9 cellular contexts compared by ENCODE assay signal in genomic region chr2:67650292-67651133, GRCh38.
A peak's percentile ranks its signal among the peaks of the same experiment; 100 is the strongest.
DNase-seq lines count a peak whose midpoint lies in the region; ATAC-seq and TF ChIP-seq lines count a peak whose summit lies in the region.
"Had no signal": no experiment of that assay in that cellular context is flagged by ENCODE, and none has a peak within 500 bp of the region (broad histone marks: within the 10 kb centered on the region; RNA-seq: fewer than 3 reads in every experiment).

No MANE protein-coding gene starts in this region.

- H3K27ac Mint-ChIP-seq in natural killer cell treated with Interleukin-12 subunit alpha and Interleukin-12 subunit beta and Interleukin-15 and Interleukin-18, amount 100 ng/mL, for 72 hours, result peak overlapping the region in 1 of 2 donors; percentile 18
- H3K27ac Mint-ChIP-seq: T-cell had no signal

- H3K4me3 Mint-ChIP-seq in natural killer cell treated with Interleukin-12 subunit alpha and Interleukin-12 subunit beta and Interleukin-15 and Interleukin-18, amount 100 ng/mL, for 72 hours, result no peak overlapping the region
- H3K4me3 Mint-ChIP-seq: T-cell had no signal

- peaks cover 9 to 22% of the 10 kb centered on the region in 2 donors for H3K4me1 Mint-ChIP-seq in natural killer cell treated with Interleukin-12 subunit alpha and Interleukin-12 subunit beta and Interleukin-15 and Interleukin-18, amount 100 ng/mL, for 72 hours (ENCODE audit: low read depth in 2 of 2)
- H3K4me1 Mint-ChIP-seq: T-cell had no signal

- DNase-seq in HS-5 (ENCODE audit: low read depth), result peak; percentile 61
- peak; percentile 75 for DNase-seq in SK-N-MC (ENCODE audit: low read depth, low spot score)
- DNase-seq in fibroblast of peridontal ligament (ENCODE audit: extremely low read depth), result peak; percentile 85
- peak; percentile 68 for DNase-seq in natural killer cell treated with Interleukin-12 subunit alpha and Interleukin-12 subunit beta and Interleukin-15 and Interleukin-18, amount 100 ng/mL, for 72 hours (ENCODE audit: low spot score)
- no peak for DNase-seq in NCI-H446 treated with DMSO at 0.1 percent for 48 hours (lab: John Stamatoyannopoulos, UW)
- no peak for DNase-seq in stimulated activated CD4-positive, alpha-beta T cell treated with anti-CD3 and anti-CD28 coated beads, Interleukin-4, amount 100 ng/mL, for 1 hour
- DNase-seq in SKM-1 (lab: John Stamatoyannopoulos, UW; ENCODE audit: unreplicated experiment), result no peak

- peaks cover 11% of the 10 kb centered on the region for H3K9me3 ChIP-seq in DOHH2 (ENCODE audit: control insufficient read depth, insufficient read depth, low read length)
- H3K9me3 ChIP-seq in SK-N-MC (ENCODE audit: low read depth, low read length), result no peaks in the 10 kb centered on the region

- H3K9me3 Mint-ChIP-seq in natural killer cell treated with Interleukin-12 subunit alpha and Interleukin-12 subunit beta and Interleukin-15 and Interleukin-18, amount 100 ng/mL, for 72 hours, result no peaks in the 10 kb centered on the region

- H3F3A ChIP-seq in DOHH2 (ENCODE audit: control insufficient read depth, insufficient read depth), result no peaks in the 10 kb centered on the region

- H4K20me1 ChIP-seq in DOHH2 (ENCODE audit: control insufficient read depth, insufficient read depth, low read depth, low read length), result no peaks in the 10 kb centered on the region

- H3K9me2 ChIP-seq in DOHH2 (replicated peaks; ENCODE audit: control insufficient read depth, low read length), result no peaks in the 10 kb centered on the region

- no peaks in the 10 kb centered on the region for H3K4me1 ChIP-seq in DOHH2 (ENCODE audit: control insufficient read depth, low read length)

- H3K27me3 ChIP-seq in DOHH2 (ENCODE audit: control insufficient read depth, low read length), result peaks cover 5% of the 10 kb centered on the region

- H3K36me3 ChIP-seq in DOHH2 (ENCODE audit: control insufficient read depth, low read length) (no peaks in the 10 kb centered on the region), SK-N-MC (ENCODE audit: insufficient read depth, low read length) (no peaks in the 10 kb centered on the region)

- ATAC-seq in natural killer cell treated with Interleukin-12 subunit alpha and Interleukin-12 subunit beta and Interleukin-15 and Interleukin-18, amount 100 ng/mL, for 72 hours, result peak in 1 of 2 donors; percentile 73
- ATAC-seq: T-cell had no signal

- H3K79me2 ChIP-seq in DOHH2 (ENCODE audit: control insufficient read depth, low read length), result no peaks in the 10 kb centered on the region

- peak overlapping the region; percentile 58 for H3K9ac ChIP-seq in SK-N-MC (ENCODE audit: insufficient read length)

- H3K27ac ChIP-seq in DOHH2 (ENCODE audit: low read depth, low read length), result no peak overlapping the region
- H3K27ac ChIP-seq in SK-N-MC, result peak overlapping the region; percentile 95

- H3K36me3 Mint-ChIP-seq in natural killer cell treated with Interleukin-12 subunit alpha and Interleukin-12 subunit beta and Interleukin-15 and Interleukin-18, amount 100 ng/mL, for 72 hours, result no peaks in the 10 kb centered on the region
- H3K36me3 Mint-ChIP-seq: T-cell had no signal

- H3K4me3 ChIP-seq in DOHH2 (ENCODE audit: low read length) (no peak overlapping the region), SK-N-MC (peak overlapping the region; percentile 65)

- no peak overlapping the region for H3K4me2 ChIP-seq in DOHH2 (ENCODE audit: low read length)

- H3K27me3 Mint-ChIP-seq in natural killer cell treated with Interleukin-12 subunit alpha and Interleukin-12 subunit beta and Interleukin-15 and Interleukin-18, amount 100 ng/mL, for 72 hours, result no peaks in the 10 kb centered on the region

- peak; percentile 50 for TF ChIP-seq CTCF in DOHH2 (IDR thresholded peaks at IDR 0.05; ENCODE audit: low read depth, low read length, poor library complexity, severe bottlenecking)

Comparison
In these comparisons a context has a peak if more than half of its experiments do, and no peak if none do; other contexts are left out.
1. DNase-seq: peak in HS-5 (single experiment), SK-N-MC (single experiment), fibroblast of peridontal ligament (single experiment) and natural killer cell treated with Interleukin-12 subunit alpha and Interleukin-12 subunit beta and Interleukin-15 and Interleukin-18, amount 100 ng/mL, for 72 hours (single experiment); none in NCI-H446 treated with DMSO at 0.1 percent for 48 hours (single experiment), stimulated activated CD4-positive, alpha-beta T cell treated with anti-CD3 and anti-CD28 coated beads, Interleukin-4, amount 100 ng/mL, for 1 hour (single experiment) and SKM-1 (single experiment).